ENCODE assay signal across 10 cellular contexts in genomic region chr7:129530881-129531391, GRCh38. TPM values are rescaled to one million over a fixed set of nuclear protein-coding genes. Genes with fewer than 3 reads are reported as not detected.
DNase-seq lines count a peak whose midpoint lies in the region; ATAC-seq, FAIRE-seq and TF ChIP-seq lines count a peak whose summit lies in the region.
"Had no signal": no experiment of that assay in that cellular context is flagged by ENCODE, and none has a peak within 500 bp of the region (broad histone marks: within the 10 kb centered on the region; RNA-seq: fewer than 3 reads in every experiment).

No MANE protein-coding gene starts in this region.

- in situ Hi-C loops in GM12878 (cut with MboI) (no loop called here), HAP-1 (cut with MboI; ENCODE audit: low sequenced_read_pairs) (no loop called here)

- H4K20me1 ChIP-seq in GM12878 (ENCODE audit: control insufficient read depth, insufficient read depth) = no peaks in the 10 kb centered on the region

- intact Hi-C loops in GM12878 (cut with micrococcal nuclease; ENCODE audit: unreplicated experiment) = no loop called here

- H3K36me3 ChIP-seq in SJSA1 (no peaks in the 10 kb centered on the region), GM12878 (ENCODE audit: control insufficient read depth in 2 of 2, insufficient read depth in 2 of 2, low read length in 1 of 2) (no peaks in the 10 kb centered on the region), HAP-1 (replicated peaks) (no peaks in the 10 kb centered on the region)
- H3K36me3 ChIP-seq: pancreas had no signal

- H3K4me3 ChIP-seq in SJSA1 (no peak overlapping the region), GM12878 (no peak overlapping the region), skeletal muscle cell (ENCODE audit: low read depth, low read length) (no peak overlapping the region), HAP-1 (no peak overlapping the region)
- H3K4me3 ChIP-seq: pancreas had no signal

- peaks cover 7% of the 10 kb centered on the region for H3K4me1 ChIP-seq in SJSA1 (replicated peaks)
- no peaks in the 10 kb centered on the region for H3K4me1 ChIP-seq in GM12878 (ENCODE audit: control insufficient read depth, insufficient read depth, low read length)
- H3K4me1 ChIP-seq in HAP-1 = no peaks in the 10 kb centered on the region
- H3K4me1 ChIP-seq: pancreas had no signal

- H3K9me3 ChIP-seq in SJSA1 (replicated peaks) (no peaks in the 10 kb centered on the region), GM12878 (replicated peaks; ENCODE audit: control insufficient read depth, insufficient read depth, low read length) (no peaks in the 10 kb centered on the region), HAP-1 (no peaks in the 10 kb centered on the region)
- H3K9me3 ChIP-seq: pancreas had no signal

- POLR2A ChIA-PET in GM12878 (lab: Charles Lee) = no interaction called here

- CTCF ChIA-PET in GM12878 (lab: Yijun Ruan, JAX) = no interaction called here

- SMC1A ChIA-PET in GM12878 (lab: Charles Lee; ENCODE audit: uncharacterized antibody, unreplicated experiment) = no interaction called here

- no peak for TF ChIP-seq RAD21 in GM12878 (IDR thresholded peaks at IDR 0.05; ENCODE audit: insufficient read depth, low read depth, low read length)

- DNase-seq in DMS53 treated with DMSO at 0.1 percent for 48 hours (lab: John Stamatoyannopoulos, UW; ENCODE audit: unreplicated experiment) (peak; percentile 12), SJSA1 (ENCODE audit: low read depth in 1 of 2, low spot score in 2 of 2) (peak in 1 of 2 experiments; percentile 32), GM12878 (ENCODE audit: low read depth, low spot score) (no peak), skeletal muscle cell (ENCODE audit: low read depth) (peak; percentile 39), HAP-1 (ENCODE audit: low spot score in 2 of 2) (no peak), NCI-H2196 treated with DMSO at 0.1 percent for 48 hours (lab: John Stamatoyannopoulos, UW; ENCODE audit: unreplicated experiment) (no peak), SHP77 (lab: John Stamatoyannopoulos, UW) (no peak)
- DNase-seq: pancreas had no signal

- H3K27ac ChIP-seq in SJSA1 = 0 out of 2 replicates have a peak overlapping the region, but pooled peaks have one; percentile 29
- H3K27ac ChIP-seq in GM12878 (ENCODE audit: control insufficient read depth, insufficient read depth) = no peak overlapping the region
- H3K27ac ChIP-seq: pancreas had no signal

- 0% methylated on average over 3 of the region's 3 CpGs for WGBS in GM12878 (ENCODE audit: insufficient coverage, insufficient replicate concordance, low lambda C conversion rate, missing lambda C conversion rate)

- TF ChIP-seq EP300 in GM12878 (IDR thresholded peaks at IDR 0.05; ENCODE audit: borderline replicate concordance in 1 of 2, control insufficient read depth in 1 of 2, low read depth in 2 of 2, low read length in 2 of 2) = no peak

- FAIRE-seq in GM12878 (lab: Jason Lieb, UNC) = no peak
- FAIRE-seq: colon, pancreas had no signal

- no peak overlapping the region for H3K4me2 ChIP-seq in GM12878 (ENCODE audit: control insufficient read depth, insufficient read depth)

- RAD21 ChIA-PET in GM12878 (lab: Charles Lee; ENCODE audit: unreplicated experiment) = no interaction called here

- TF ChIP-seq POLR2A in GM12878 (IDR thresholded peaks at IDR 0.05; ENCODE audit: low read depth, low read length) = no peak

- ATAC-seq in GM12878 (peak; percentile 77), HG02970 (IDR thresholded peaks at IDR 0.05; ENCODE audit: low FRiP score, unreplicated experiment) (no peak)

- H3K9ac ChIP-seq in GM12878 (ENCODE audit: control insufficient read depth, insufficient read depth, low read length) = no peak overlapping the region

- no TSS peak for BruUV-seq in GM12878 (replicated peaks; lab: Mats Ljungman, UMichigan)

- H3K79me2 ChIP-seq in GM12878 (ENCODE audit: control insufficient read depth, insufficient read depth, low read length) = no peaks in the 10 kb centered on the region

- no peak overlapping the region for H2AFZ ChIP-seq in GM12878 (ENCODE audit: control insufficient read depth, low read depth, low read length)

- no peak for TF ChIP-seq CTCF in GM12878 (IDR thresholded peaks at IDR 0.05 in 2 of 3, conservative IDR thresholded peaks at IDR 0.05 in 1 of 3; ENCODE audit: control insufficient read depth in 2 of 3, extremely low read depth in 1 of 3, insufficient read depth in 1 of 3, low read depth in 3 of 3, low read length in 3 of 3)

- H3K27me3 ChIP-seq in SJSA1 (replicated peaks) (no peaks in the 10 kb centered on the region), GM12878 (replicated peaks in 1 of 2; ENCODE audit: control insufficient read depth in 2 of 2, insufficient read depth in 2 of 2, low read length in 1 of 2) (no peaks in the 10 kb centered on the region), HAP-1 (ENCODE audit: low read depth) (no peaks in the 10 kb centered on the region)
- H3K27me3 ChIP-seq: pancreas had no signal

TF ChIP-seq in GM12878, 131 proteins besides CTCF, POLR2A, EP300 and RAD21:
- 0 out of 2 replicates have a peak, but pooled peaks have one; percentile 22 for TF ChIP-seq ATF7 (IDR thresholded peaks at IDR 0.05; ENCODE audit: low read depth)
- TF ChIP-seq NFIC (IDR thresholded peaks at IDR 0.05; ENCODE audit: low read depth, low read length) = peak; percentile 41; the same call in 1 of the 2 replicates
- TF ChIP-seq IRF5 (IDR thresholded peaks at IDR 0.05; ENCODE audit: borderline replicate concordance) = no peak
- TF ChIP-seq JUNB (IDR thresholded peaks at IDR 0.05) = peak; percentile 60
- TF ChIP-seq NRF1 (conservative IDR thresholded peaks at IDR 0.05; ENCODE audit: low read depth, low read length) = no peak
- TF ChIP-seq RUNX3 (IDR thresholded peaks at IDR 0.05; ENCODE audit: low read length) = peak; percentile 40; the same call in 1 of the 2 replicates
- TF ChIP-seq RB1 (IDR thresholded peaks at IDR 0.05; ENCODE audit: borderline replicate concordance) = no peak

RNA-seq across cellular contexts. Expression of gene SMKR1, which starts 28.6 kb away (rescaled TPM):
- 1.7 TPM in 1 of 2 replicates, not detected in the other for total RNA-seq in SJSA1 (2014; rRNA removed; shearing (Covaris generic))
- not detected in 2 replicates for total RNA-seq in GM12878 (2013; cell fraction: nucleolus; rRNA removed)
- total RNA-seq in GM12878 (2014; rRNA removed) = 0.16 and 0.45 TPM in 2 replicates
- total RNA-seq in GM12878 (2014; rRNA removed; fragmentation: Illumina TruSeq; extraction: Trizol) = 0.97 and 2.6 TPM in 2 replicates
- 1.3 and 1.6 TPM in 2 replicates for total RNA-seq in GM12878 (2021)
- polyA plus RNA-seq in GM12878 (2011; ENCODE audit: low read depth) = 0.51 TPM
- 0.37 and 0.55 TPM in 2 replicates for polyA plus RNA-seq in GM12878 (2011; rRNA removed)
- 0.34 and 0.65 TPM in 2 replicates for polyA plus RNA-seq in GM12878 (2011; cell fraction: cytosol; rRNA removed)
- 0.15 and 0.22 TPM in 2 replicates for polyA plus RNA-seq in GM12878 (2011; cell fraction: nucleus; rRNA removed)
- 0.52 and 1.3 TPM in 2 replicates for polyA plus RNA-seq in GM12878 (2012)
- polyA plus RNA-seq in GM12878 (2014; fragmentation: Illumina TruSeq; extraction: Trizol) = 0.79 and 0.95 TPM in 2 replicates
- polyA plus RNA-seq in GM12878 (2014; fragmentation: Nextera tagmentation; extraction: Ambion mirVana) = under 1 TPM; 0.63 to 0.69 TPM
- 1.4 and 1.6 TPM in 2 replicates for polyA plus RNA-seq in GM12878 (2014; rRNA removed)
- 1 to 10 TPM in 1 of 2 experiments, under 1 TPM in 1; 0.86 to 1.9 TPM for polyA plus RNA-seq in GM12878 (2016; fragmentation: Nextera tagmentation; extraction: Ambion mirVana)
- not detected in 2 replicates for polyA minus RNA-seq in GM12878 (2011; rRNA and poly(A)+ RNA removed)
- not detected in 2 replicates for polyA minus RNA-seq in GM12878 (2011; cell fraction: cytosol; rRNA and poly(A)+ RNA removed)
- polyA minus RNA-seq in GM12878 (2011; cell fraction: nucleus; rRNA and poly(A)+ RNA removed) = not detected in 2 replicates

Comparison
In these comparisons a context has a peak if more than half of its experiments do, and no peak if none do; other contexts are left out.
1. DNase-seq: peak in DMS53 treated with DMSO at 0.1 percent for 48 hours (single experiment) and skeletal muscle cell (single experiment); none in GM12878 (single experiment), HAP-1 (0 of 2), NCI-H2196 treated with DMSO at 0.1 percent for 48 hours (single experiment) and SHP77 (0 of 2).